Comparison of ENCODE assay signal across 13 cellular contexts in genomic region chr18:48735856-48736255, GRCh38.
DNase-seq lines count a peak whose midpoint lies in the region; ATAC-seq and TF ChIP-seq lines count a peak whose summit lies in the region.
"Had no signal": no experiment of that assay in that cellular context is flagged by ENCODE, and none has a peak within 500 bp of the region (broad histone marks: within the 10 kb centered on the region; RNA-seq: fewer than 3 reads in every experiment).

No MANE protein-coding gene starts in this region.

- no peaks in the 10 kb centered on the region for H3K27me3 ChIP-seq in IMR-90 (ENCODE audit: control insufficient read depth, insufficient read depth, low read length)
- no peaks in the 10 kb centered on the region for H3K27me3 ChIP-seq in neuronal stem cell (ENCODE audit: control insufficient read depth in 3 of 3, insufficient read depth in 3 of 3, low read depth in 1 of 3, low read length in 3 of 3)
- no peaks in the 10 kb centered on the region for H3K27me3 ChIP-seq in aorta (ENCODE audit: control insufficient read depth in 1 of 2, insufficient read depth in 2 of 2, low read length in 1 of 2)

- H3K4me1 ChIP-seq in IMR-90 (ENCODE audit: control insufficient read depth, insufficient read depth, low read length): peaks cover 28% of the 10 kb centered on the region
- peaks cover 9 to 21% of the 10 kb centered on the region in 2 donors for H3K4me1 ChIP-seq in neuronal stem cell (ENCODE audit: control insufficient read depth in 2 of 2, insufficient read depth in 1 of 2, low read depth in 1 of 2, low read length in 2 of 2)
- H3K4me1 ChIP-seq in aorta (ENCODE audit: control insufficient read depth in 1 of 2, insufficient read depth in 2 of 2, low read length in 2 of 2): no peaks in the 10 kb centered on the region

- H3K4ac ChIP-seq in IMR-90 (ENCODE audit: low read depth, low read length) (peak overlapping the region; percentile 45; the same call in 1 of the 2 replicates), neuronal stem cell (ENCODE audit: low read length) (no peak overlapping the region)

- no peak overlapping the region for H3K4me2 ChIP-seq in IMR-90 (ENCODE audit: low read depth, low read length)
- H3K4me2 ChIP-seq in neuronal stem cell (ENCODE audit: insufficient read depth, low read length, poor library complexity, severe bottlenecking): no peak overlapping the region

- intact Hi-C loops in IMR-90 (cut with micrococcal nuclease) (no loop called here), aorta (cut with DNase I) (no loop called here)

- H3K36me3 ChIP-seq in IMR-90 (ENCODE audit: control insufficient read depth, insufficient read depth, low read length): peaks cover 8% of the 10 kb centered on the region; the same call in 1 of the 2 replicates
- H3K36me3 ChIP-seq in neuronal stem cell (replicated peaks in 1 of 2; ENCODE audit: control insufficient read depth in 2 of 2, insufficient read depth in 2 of 2, low read length in 2 of 2): no peaks in the 10 kb centered on the region
- H3K36me3 ChIP-seq in aorta (ENCODE audit: control insufficient read depth in 1 of 2, insufficient read depth in 2 of 2, low read length in 1 of 2): no peaks in the 10 kb centered on the region

- H4K8ac ChIP-seq in IMR-90 (ENCODE audit: low read depth in 2 of 2, low read length in 2 of 2) (no peak overlapping the region), neuronal stem cell (ENCODE audit: low read depth, low read length) (no peak overlapping the region)

- H3K79me1 ChIP-seq in IMR-90 (ENCODE audit: low read depth in 1 of 2, low read length in 2 of 2): peaks cover 31 to 98% of the 10 kb centered on the region in 2 experiments
- H3K79me1 ChIP-seq in neuronal stem cell (ENCODE audit: low read depth, low read length): no peaks in the 10 kb centered on the region

- dilution Hi-C loops in IMR-90 (cut with HindIII; ENCODE audit: low sequenced_read_pairs, unreplicated experiment): no loop called here

- peak overlapping the region; percentile 22; the same call in 1 of the 2 replicates for H2AK5ac ChIP-seq in IMR-90 (ENCODE audit: low read depth, low read length)
- no peak overlapping the region for H2AK5ac ChIP-seq in neuronal stem cell (ENCODE audit: low read depth, low read length)

- no peak for TF ChIP-seq RAD21 in IMR-90 (IDR thresholded peaks at IDR 0.05; ENCODE audit: low read length)

- ATAC-seq in IMR-90 (ENCODE audit: low read depth) (no peak), aorta (ENCODE audit: low FRiP score) (no peak)

- POLR2A ChIA-PET in IMR-90 (lab: Charles Lee; ENCODE audit: unreplicated experiment): no interaction called here

- no peak overlapping the region for H3K23ac ChIP-seq in IMR-90 (ENCODE audit: low read depth, low read length)
- no peak overlapping the region for H3K23ac ChIP-seq in neuronal stem cell (ENCODE audit: low read depth, low read length, poor library complexity)

- TF ChIP-seq POLR2A in IMR-90 (IDR thresholded peaks at IDR 0.05; ENCODE audit: low read depth, low read length): no peak

- H2AK9ac ChIP-seq in IMR-90 (replicated peaks; ENCODE audit: low read depth, low read length, poor library complexity): peak overlapping the region; percentile 9

- BruUV-seq in IMR-90 (replicated peaks; lab: Mats Ljungman, UMichigan): no TSS peak

- CTCF ChIA-PET in IMR-90 (lab: Yijun Ruan, JAX): no interaction called here

- H4K91ac ChIP-seq in IMR-90 (ENCODE audit: insufficient read depth, low read depth, low read length) (no peak overlapping the region; the same call in 1 of the 2 replicates), neuronal stem cell (ENCODE audit: low read depth, low read length, poor library complexity) (no peak overlapping the region)

- no peak overlapping the region for H3K56ac ChIP-seq in IMR-90 (ENCODE audit: extremely low read depth, insufficient read depth, low read length)

- H2BK5ac ChIP-seq in IMR-90 (ENCODE audit: low read depth, low read length, poor library complexity, severe bottlenecking) (no peak overlapping the region), neuronal stem cell (ENCODE audit: low read length) (no peak overlapping the region)

- H3K27ac ChIP-seq in IMR-90 (ENCODE audit: insufficient read depth, low read length): no peak overlapping the region
- H3K27ac ChIP-seq in neuronal stem cell (replicated peaks; ENCODE audit: low read length): no peak overlapping the region
- H3K27ac ChIP-seq in aorta (ENCODE audit: low read depth in 1 of 2, low read length in 2 of 2): no peak overlapping the region
- H3K27ac ChIP-seq: C4-2B, GM23248 had no signal

- H2BK120ac ChIP-seq in IMR-90 (ENCODE audit: low read depth, low read length) (peak overlapping the region; percentile 24; the same call in 1 of the 2 replicates), neuronal stem cell (ENCODE audit: low read depth, low read length) (no peak overlapping the region)

- H3K4me3 ChIP-seq in IMR-90 (ENCODE audit: insufficient read depth, low read depth, low read length): no peak overlapping the region
- no peak overlapping the region for H3K4me3 ChIP-seq in neuronal stem cell (ENCODE audit: low read length in 2 of 2)
- H3K4me3 ChIP-seq in aorta (ENCODE audit: low read length in 2 of 2): no peak overlapping the region
- H3K4me3 ChIP-seq: GM23248 had no signal

- no peaks in the 10 kb centered on the region for H3K9me3 Mint-ChIP-seq in chondrocyte (ENCODE audit: low read depth)

- peaks cover 12% of the 10 kb centered on the region for H3K36me3 Mint-ChIP-seq in chondrocyte (ENCODE audit: low read depth)
- H3K36me3 Mint-ChIP-seq: CD4-positive, alpha-beta memory T cell had no signal

- H3K14ac ChIP-seq in IMR-90 (replicated peaks; ENCODE audit: low read depth, low read length) (peak overlapping the region; percentile 58; the same call in 1 of the 2 replicates), neuronal stem cell (ENCODE audit: low read length) (no peak overlapping the region)

- H2AFZ ChIP-seq in IMR-90 (replicated peaks; ENCODE audit: low read length, poor library complexity): peak overlapping the region; percentile 8
- H2AFZ ChIP-seq in neuronal stem cell (ENCODE audit: low read length): no peak overlapping the region
- H2AFZ ChIP-seq: GM23248 had no signal

- WGBS in IMR-90 (ENCODE audit: extremely low coverage in 2 of 2, insufficient read length in 1 of 2), 2 experiments: no CpG with 5 or more reads among the region's 12 CpGs
- WGBS in neuronal stem cell (ENCODE audit: extremely low coverage in 2 of 2, insufficient read length in 2 of 2, insufficient replicate concordance in 1 of 2), 2 donors: no CpG with 5 or more reads among the region's 12 CpGs
- 94 to 95% methylated on average over 12 of the region's 12 CpGs for WGBS in aorta, 2 donors

- H2BK12ac ChIP-seq in neuronal stem cell (ENCODE audit: low read length): no peak overlapping the region

- peaks cover 56% of the 10 kb centered on the region for H4K20me1 ChIP-seq in IMR-90 (ENCODE audit: insufficient read depth, low read length)

- DNase-seq in IMR-90 (no peak), chondrocyte (ENCODE audit: low spot score) (no peak), neuronal stem cell (ENCODE audit: low spot score) (no peak), aorta (peak; percentile 45 to 51), T1000 (lab: John Stamatoyannopoulos, UW) (no peak), T-helper 1 cell (no peak), midbrain (lab: John Stamatoyannopoulos, UW) (no peak)
- DNase-seq: CD4-positive, alpha-beta memory T cell; DMS153; DMS79 treated with DMSO at 0.1 percent for 48 hours; GM23248 had no signal

- no peak overlapping the region for H2BK15ac ChIP-seq in IMR-90 (ENCODE audit: low read depth, low read length)
- no peak overlapping the region for H2BK15ac ChIP-seq in neuronal stem cell (ENCODE audit: low read length)

- H3K18ac ChIP-seq in IMR-90 (ENCODE audit: low read depth, low read length) (no peak overlapping the region), neuronal stem cell (ENCODE audit: low read length) (peak overlapping the region; percentile 39)

- no peaks in the 10 kb centered on the region for H3K27me3 Mint-ChIP-seq in chondrocyte (ENCODE audit: low read depth)
- H3K27me3 Mint-ChIP-seq: B cell had no signal

- no peak overlapping the region for H3K4me3 Mint-ChIP-seq in chondrocyte (ENCODE audit: unreplicated experiment)
- H3K4me3 Mint-ChIP-seq: B cell; CD4-positive, alpha-beta memory T cell had no signal

- peaks cover 52% of the 10 kb centered on the region for H3K9me1 ChIP-seq in IMR-90 (ENCODE audit: insufficient read depth, low read length)

- H3K4me1 Mint-ChIP-seq in chondrocyte (ENCODE audit: low read depth): peaks cover 76% of the 10 kb centered on the region

- peak overlapping the region; percentile 20; the same call in 1 of the 2 replicates for H2BK20ac ChIP-seq in IMR-90 (ENCODE audit: low read depth, low read length)

- H3K9me3 ChIP-seq in IMR-90 (ENCODE audit: control insufficient read depth, insufficient read depth, low read length) (no peaks in the 10 kb centered on the region), neuronal stem cell (replicated peaks in 1 of 2; ENCODE audit: control insufficient read depth in 2 of 2, insufficient read depth in 1 of 2, low read depth in 1 of 2, low read length in 2 of 2) (no peaks in the 10 kb centered on the region), aorta (ENCODE audit: control insufficient read depth, low read length) (no peaks in the 10 kb centered on the region)

- in situ Hi-C loops in IMR-90 (cut with MboI; ENCODE audit: low sequenced_read_pairs): no loop called here

- H4K5ac ChIP-seq in IMR-90 (ENCODE audit: low read depth, low read length): no peak overlapping the region

- peak overlapping the region; percentile 58 for H3K27ac Mint-ChIP-seq in chondrocyte (ENCODE audit: unreplicated experiment)
- H3K27ac Mint-ChIP-seq: B cell had no signal

- TF ChIP-seq CTCF in IMR-90 (conservative IDR thresholded peaks at IDR 0.05; ENCODE audit: low read depth, low read length): no peak
- no peak for TF ChIP-seq CTCF in chondrocyte (IDR thresholded peaks at IDR 0.05)

- no peak overlapping the region for H3K9ac ChIP-seq in IMR-90 (ENCODE audit: low read depth, low read length)
- no peak overlapping the region for H3K9ac ChIP-seq in neuronal stem cell (ENCODE audit: low read depth, low read length, poor library complexity)
- H3K9ac ChIP-seq: GM23248 had no signal

TF ChIP-seq in IMR-90, 13 proteins besides CTCF, POLR2A, EP300 and RAD21 (continues in another document):
- TF ChIP-seq MAZ (IDR thresholded peaks at IDR 0.05; ENCODE audit: borderline replicate concordance, low read depth, low read length): no peak
- TF ChIP-seq CEBPB (IDR thresholded peaks at IDR 0.05; ENCODE audit: low read depth, low read length): no peak
- TF ChIP-seq, protein P1, sequence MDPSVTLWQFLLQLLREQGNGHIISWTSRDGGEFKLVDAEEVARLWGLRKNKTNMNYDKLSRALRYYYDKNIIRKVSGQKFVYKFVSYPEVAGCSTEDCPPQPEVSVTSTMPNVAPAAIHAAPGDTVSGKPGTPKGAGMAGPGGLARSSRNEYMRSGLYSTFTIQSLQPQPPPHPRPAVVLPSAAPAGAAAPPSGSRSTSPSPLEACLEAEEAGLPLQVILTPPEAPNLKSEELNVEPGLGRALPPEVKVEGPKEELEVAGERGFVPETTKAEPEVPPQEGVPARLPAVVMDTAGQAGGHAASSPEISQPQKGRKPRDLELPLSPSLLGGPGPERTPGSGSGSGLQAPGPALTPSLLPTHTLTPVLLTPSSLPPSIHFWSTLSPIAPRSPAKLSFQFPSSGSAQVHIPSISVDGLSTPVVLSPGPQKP (IDR thresholded peaks at IDR 0.05; ENCODE audit: borderline replicate concordance, low read depth, low read length): no peak
- no peak for TF ChIP-seq RFX5 (IDR thresholded peaks at IDR 0.05; ENCODE audit: low read depth, low read length)
- no peak for TF ChIP-seq MAFK (IDR thresholded peaks at IDR 0.05; ENCODE audit: low read depth, low read length)

Comparison
In these comparisons a context has a peak if more than half of its experiments do, and no peak if none do; other contexts are left out.
1. DNase-seq: peak in aorta (2 of 2); none in IMR-90 (single experiment), chondrocyte (single experiment), neuronal stem cell (single experiment), T1000 (single experiment), T-helper 1 cell (0 of 5) and midbrain (single experiment).